In genomic region chr1:28119576-28119975, GRCh38 we compare ENCODE assay signal across 27 cellular contexts. TPM values are rescaled to one million over a fixed set of nuclear protein-coding genes. Genes with fewer than 3 reads are reported as not detected.
"Had no signal": no experiment of that assay in that cellular context is flagged by ENCODE, and none has a peak within 500 bp of the region (broad histone marks: within the 10 kb centered on the region; RNA-seq: fewer than 3 reads in every experiment).

No MANE protein-coding gene starts in this region.

- H3K4me1 Mint-ChIP-seq: endodermal cell had no signal

- DNase-seq: colonic mucosa; cortex of kidney; effector CD8-positive, alpha-beta T cell; effector memory CD8-positive, alpha-beta T cell; endodermal cell; erythroblast; esophagus squamous epithelium; foreskin fibroblast; foreskin melanocyte; gastrocnemius medialis; glutamatergic neuron; head of caudate nucleus; heart right ventricle; hippocampal formation; left cardiac atrium; left lung; left ventricle myocardium superior; lower lobe of right lung; mesenchymal stem cell; mucosa of descending colon; naive B cell had no signal

- H3K27ac Mint-ChIP-seq: dendritic cell treated with granulocyte-macrophage colony-stimulating factor and Interleukin-4, amounts not matched to agents 40 ng/mL and 50 ng/mL, for 4 days; effector memory CD8-positive, alpha-beta T cell; endodermal cell; mesothelial cell of epicardium had no signal

- H3K9me3 ChIP-seq: colonic mucosa, esophagus squamous epithelium, gastrocnemius medialis, heart right ventricle, left lung, lower lobe of right lung, mucosa of descending colon had no signal

- H3K9me3 Mint-ChIP-seq: dendritic cell treated with granulocyte-macrophage colony-stimulating factor and Interleukin-4, amounts not matched to agents 40 ng/mL and 50 ng/mL, for 4 days; effector memory CD8-positive, alpha-beta T cell; endodermal cell; mesothelial cell of epicardium; naive B cell had no signal

- H3K36me3 ChIP-seq: colonic mucosa, esophagus squamous epithelium, gastrocnemius medialis, heart right ventricle, left lung, lower lobe of right lung had no signal

- H3K4me3 ChIP-seq: colonic mucosa, esophagus squamous epithelium, gastrocnemius medialis, heart right ventricle, left lung, lower lobe of right lung, mucosa of descending colon had no signal

- H3K4me3 Mint-ChIP-seq: dendritic cell treated with granulocyte-macrophage colony-stimulating factor and Interleukin-4, amounts not matched to agents 40 ng/mL and 50 ng/mL, for 4 days; effector memory CD8-positive, alpha-beta T cell; endodermal cell; mesothelial cell of epicardium; naive B cell had no signal

- H3K27me3 ChIP-seq: colonic mucosa, esophagus squamous epithelium, gastrocnemius medialis, heart right ventricle, left lung had no signal

- H3K36me3 Mint-ChIP-seq: mesothelial cell of epicardium, naive B cell had no signal

- H3K27ac ChIP-seq: colonic mucosa, epithelial cell of prostate, esophagus squamous epithelium, gastrocnemius medialis, heart right ventricle, left lung, lower lobe of right lung had no signal

- H3K27me3 Mint-ChIP-seq: dendritic cell treated with granulocyte-macrophage colony-stimulating factor and Interleukin-4, amounts not matched to agents 40 ng/mL and 50 ng/mL, for 4 days; effector memory CD8-positive, alpha-beta T cell; naive B cell had no signal

- ATAC-seq: effector memory CD8-positive, alpha-beta T cell; esophagus mucosa; gastrocnemius medialis; heart right ventricle; left cardiac atrium; left lung; left ventricle myocardium superior; lower lobe of right lung; mucosa of descending colon had no signal

- H3K4me1 ChIP-seq: colonic mucosa, lower lobe of right lung had no signal

RNA-seq across cellular contexts. Expression of gene PTAFR, which starts 56.9 kb away (rescaled TPM):
- total RNA-seq: glomerular endothelial cell, myocyte had no signal
